ENCODE assay signal across 8 cellular contexts in the genomic region with DNA sequence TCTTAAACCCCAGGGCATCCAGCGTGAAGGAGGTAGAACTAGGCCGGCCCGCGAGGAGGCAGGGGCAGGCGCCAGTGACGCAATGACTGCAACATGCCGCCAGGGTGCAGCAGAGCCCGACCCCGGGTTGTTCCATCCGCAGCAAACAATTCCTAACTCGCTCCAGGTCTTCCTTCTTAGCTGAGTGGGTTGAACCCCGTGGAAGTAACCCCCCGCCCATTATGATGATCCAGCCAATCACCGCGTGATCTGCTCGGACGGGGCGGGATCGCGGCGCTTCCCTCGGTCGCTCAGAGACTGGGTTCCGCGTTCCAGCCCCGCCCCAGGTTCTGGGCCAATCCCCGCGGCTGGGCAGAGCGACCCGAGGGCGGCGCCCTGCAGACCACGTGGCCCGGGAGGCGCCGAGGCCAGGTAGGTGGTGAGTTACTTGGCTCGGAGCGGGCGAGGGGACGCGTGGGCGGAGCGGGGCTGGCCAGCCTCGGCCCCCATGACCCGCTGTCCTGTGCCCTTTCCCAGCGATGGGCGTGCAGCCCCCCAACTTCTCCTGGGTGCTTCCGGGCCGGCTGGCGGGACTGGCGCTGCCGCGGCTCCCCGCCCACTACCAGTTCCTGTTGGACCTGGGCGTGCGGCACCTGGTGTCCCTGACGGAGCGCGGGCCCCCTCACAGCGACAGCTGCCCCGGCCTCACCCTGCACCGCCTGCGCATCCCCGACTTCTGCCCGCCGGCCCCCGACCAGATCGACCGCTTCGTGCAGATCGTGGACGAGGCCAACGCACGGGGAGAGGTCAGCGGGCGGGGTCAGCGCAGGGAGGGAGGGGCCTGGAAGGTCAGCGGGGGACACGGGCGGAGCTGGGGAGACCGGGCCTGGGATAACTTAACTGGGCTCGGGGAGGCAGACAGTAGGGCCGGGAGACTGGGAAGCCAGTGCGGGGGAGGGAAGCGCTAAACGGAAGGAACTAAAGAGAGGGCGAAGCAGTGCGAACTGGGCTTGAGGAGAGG. TPM values are rescaled to one million over a fixed set of nuclear protein-coding genes. Genes with fewer than 3 reads are reported as not detected.
DNase-seq lines count a peak whose midpoint lies in the region; ATAC-seq and TF ChIP-seq lines count a peak whose summit lies in the region.

Gene DUSP23 (plus strand): TSS at position 380 of the 1,000 bp plus-strand sequence. CDS start 139 bp downstream, at position 519.

- H3K27me3 ChIP-seq in CD8-positive, alpha-beta memory T cell (ENCODE audit: insufficient read depth, low read length, poor library complexity, severe bottlenecking), result no peaks in the 10 kb centered on the region
- no peaks in the 10 kb centered on the region for H3K27me3 ChIP-seq in HL-60 (ENCODE audit: insufficient read depth, poor library complexity, severe bottlenecking)

- H3K9me3 Mint-ChIP-seq in CD8-positive, alpha-beta memory T cell, result no peaks in the 10 kb centered on the region
- H3K9me3 Mint-ChIP-seq in effector memory CD8-positive, alpha-beta T cell, result no peaks in the 10 kb centered on the region
- H3K9me3 Mint-ChIP-seq in memory B cell, result no peaks in the 10 kb centered on the region

- peaks cover 0 to 1% of the 10 kb centered on the region in 2 donors for H3K27me3 Mint-ChIP-seq in CD8-positive, alpha-beta memory T cell
- H3K27me3 Mint-ChIP-seq in effector memory CD8-positive, alpha-beta T cell, result no peaks in the 10 kb centered on the region
- no peaks in the 10 kb centered on the region for H3K27me3 Mint-ChIP-seq in memory B cell

- H3K4me1 Mint-ChIP-seq in CD8-positive, alpha-beta memory T cell, result peaks cover 39 to 57% (median 43%) of the 10 kb centered on the region in 3 donors
- H3K4me1 Mint-ChIP-seq in effector memory CD8-positive, alpha-beta T cell (ENCODE audit: low read depth in 2 of 2), result peaks cover 18 to 25% of the 10 kb centered on the region in 2 donors
- peaks cover 16% of the 10 kb centered on the region for H3K4me1 Mint-ChIP-seq in memory B cell

- DNase-seq in CD8-positive, alpha-beta memory T cell, result peak; percentile 94 to 96 (median 96)
- DNase-seq in HL-60 (ENCODE audit: low read depth in 1 of 2, low spot score in 1 of 2) (peak; percentile 98), NK-92 (lab: John Stamatoyannopoulos, UW; ENCODE audit: unreplicated experiment) (peak; percentile 57), memory B cell (ENCODE audit: low spot score in 2 of 2) (peak; percentile 88 to 95)
- peak; percentile 80 to 87 (median 81) for DNase-seq in activated CD8-positive, alpha-beta memory T cell treated with anti-CD3 and anti-CD28 coated beads for 48 hours (ENCODE audit: low read depth in 2 of 3, low spot score in 2 of 3)
- DNase-seq in effector memory CD8-positive, alpha-beta T cell, result peak; percentile 94 to 96 (median 96)
- DNase-seq in stimulated activated CD8-positive, alpha-beta memory T cell treated with anti-CD3 and anti-CD28 coated beads, Interleukin-12 subunit alpha, Interleukin-12 subunit beta, amount 100 ng/mL, for 24 hours (ENCODE audit: extremely low read depth), result peak; percentile 80

- H3K9me3 ChIP-seq in CD8-positive, alpha-beta memory T cell (ENCODE audit: low read length), result no peaks in the 10 kb centered on the region

- peak within 1 kb of the TSS; percentile 58 for H3K27ac ChIP-seq in CD8-positive, alpha-beta memory T cell (ENCODE audit: low read depth, low read length)
- H3K27ac ChIP-seq in HL-60 (replicated peaks), result peak within 1 kb of the TSS; percentile 54

- H3K27ac Mint-ChIP-seq in CD8-positive, alpha-beta memory T cell, result peak within 1 kb of the TSS; percentile 8 to 92 (median 88)
- H3K27ac Mint-ChIP-seq in effector memory CD8-positive, alpha-beta T cell, result peak within 1 kb of the TSS; percentile 68 to 82
- peak within 1 kb of the TSS; percentile 65 for H3K27ac Mint-ChIP-seq in memory B cell

- POLR2A ChIA-PET in CD8-positive, alpha-beta memory T cell (lab: Charles Lee), result interaction anchor here (0.5 kb wide), 1 partner anchor 77 kb away, joined by 4 read pairs; no protein-coding TSS in a partner anchor

- H3K36me3 ChIP-seq in CD8-positive, alpha-beta memory T cell (ENCODE audit: insufficient read depth, low read length), result no peaks in the 10 kb centered on the region

- H3K4me1 ChIP-seq in CD8-positive, alpha-beta memory T cell (ENCODE audit: insufficient read depth, low read length), result peaks cover 9% of the 10 kb centered on the region

- ATAC-seq in GM19455 (IDR thresholded peaks at IDR 0.05; ENCODE audit: unreplicated experiment), result peak; percentile 99
- ATAC-seq in effector memory CD8-positive, alpha-beta T cell (replicated peaks), result peak; percentile 94
- peak; percentile 95 for ATAC-seq in memory B cell (ENCODE audit: low read depth)

- CTCF ChIA-PET in CD8-positive, alpha-beta memory T cell (lab: Charles Lee), result interaction anchor here (0.7 to 4.0 kb wide), 16 partner anchors 9 to 250 kb away, joined by 3 to 66 read pairs (median 5); partner anchors contain the start of genes PIGM, SLAMF8 and TAGLN2

- H3K4me3 ChIP-seq in CD8-positive, alpha-beta memory T cell (ENCODE audit: low read length), result peak within 1 kb of the TSS; percentile 63
- H3K4me3 ChIP-seq in HL-60 (replicated peaks; ENCODE audit: insufficient read depth, low read length), result peak within 1 kb of the TSS; percentile 85

- peak within 1 kb of the TSS; percentile 81 to 95 (median 89) for H3K4me3 Mint-ChIP-seq in CD8-positive, alpha-beta memory T cell
- H3K4me3 Mint-ChIP-seq in effector memory CD8-positive, alpha-beta T cell, result peak within 1 kb of the TSS; percentile 79 to 81
- peak within 1 kb of the TSS; percentile 85 for H3K4me3 Mint-ChIP-seq in memory B cell

- peak; percentile 85 for TF ChIP-seq CTCF in HL-60 (IDR thresholded peaks at IDR 0.05; ENCODE audit: insufficient read depth, low read length)

- peaks cover 0 to 5% (median 0%) of the 10 kb centered on the region in 3 donors for H3K36me3 Mint-ChIP-seq in CD8-positive, alpha-beta memory T cell
- peaks cover 5% of the 10 kb centered on the region for H3K36me3 Mint-ChIP-seq in effector memory CD8-positive, alpha-beta T cell (ENCODE audit: insufficient read depth)
- no peaks in the 10 kb centered on the region for H3K36me3 Mint-ChIP-seq in memory B cell

RNA-seq across cellular contexts. Expression of gene DUSP23, which starts in this region (rescaled TPM):
- 10 to 100 TPM; 35.5 to 38.1 TPM for total RNA-seq in CD8-positive, alpha-beta memory T cell
- 65.8 TPM for polyA plus RNA-seq in CD8-positive, alpha-beta memory T cell

Comparison
In these comparisons a context has a peak if more than half of its experiments do, and no peak if none do; other contexts are left out.
1. Peak in every context shown above with its lines: DNase-seq, ATAC-seq, H3K4me3 ChIP-seq and H3K27ac ChIP-seq.